ENCODE assay signal across 2 cellular contexts in the genomic region with DNA sequence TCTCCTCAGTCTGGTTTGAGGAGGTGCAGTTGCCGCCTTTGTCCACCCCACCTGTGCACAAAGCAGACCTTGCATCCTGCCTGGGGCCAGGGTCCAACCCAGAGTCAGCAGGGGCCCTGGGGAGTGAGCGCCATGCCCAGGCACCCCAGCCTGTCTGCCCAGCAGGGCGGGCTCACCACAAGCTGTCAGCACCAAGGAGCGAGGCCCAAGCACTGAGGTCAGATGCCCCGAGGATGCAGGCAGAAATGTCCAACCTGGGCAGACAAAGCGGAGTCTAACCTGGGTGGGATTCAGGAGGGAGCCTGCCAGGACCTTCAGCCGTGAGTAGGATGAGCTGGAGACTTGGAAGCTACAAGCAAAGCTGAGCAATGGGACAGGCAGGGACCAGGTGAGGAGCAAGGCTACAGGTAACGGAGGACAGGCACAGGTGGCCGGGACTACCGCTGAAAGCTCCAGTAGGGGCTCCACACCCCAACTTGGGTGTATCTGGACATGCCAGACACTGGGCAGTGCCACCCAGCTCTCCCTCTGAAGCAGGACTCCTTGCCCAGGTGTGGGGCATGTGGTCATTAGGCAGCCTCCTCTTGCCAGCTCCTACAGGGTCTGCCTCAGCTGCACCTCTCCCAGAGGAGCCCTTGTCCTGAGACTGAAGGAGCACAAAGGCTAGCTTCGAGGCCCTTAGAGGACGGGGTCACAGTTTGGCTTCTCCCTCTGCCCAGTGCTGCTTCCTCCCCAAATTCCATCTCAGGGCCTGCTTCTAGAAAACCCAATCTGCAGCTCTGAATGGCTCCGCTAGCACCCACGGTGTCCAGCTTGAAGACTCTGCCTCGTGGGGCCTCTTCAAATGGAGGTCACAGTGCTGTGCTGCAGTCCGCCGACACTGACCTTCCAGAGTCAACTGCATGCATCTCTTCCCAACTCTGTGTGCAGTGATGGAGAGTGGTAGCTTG.
TF ChIP-seq lines count a peak whose summit lies in the region.

No MANE protein-coding gene starts in this region.

TF ChIP-seq in IMR-90, 13 proteins besides CTCF, POLR2A, EP300 and RAD21:
- TF ChIP-seq RCOR1 (IDR thresholded peaks at IDR 0.05; ENCODE audit: insufficient replicate concordance, low read length) (no peak), MAZ (IDR thresholded peaks at IDR 0.05; ENCODE audit: borderline replicate concordance, low read depth, low read length) (no peak), FOS (IDR thresholded peaks at IDR 0.05; ENCODE audit: low read depth, low read length) (no peak)

TF ChIP-seq in H1, 55 proteins besides CTCF, POLR2A, EP300 and RAD21:
- no peak for TF ChIP-seq HDAC2 (IDR thresholded peaks at IDR 0.05; ENCODE audit: borderline replicate concordance in 1 of 2, low read depth in 2 of 2, low read length in 2 of 2)
- TF ChIP-seq CHD1 (IDR thresholded peaks at IDR 0.05; ENCODE audit: low read depth, low read length), result no peak
- TF ChIP-seq EZH2 (IDR thresholded peaks at IDR 0.05; ENCODE audit: low read depth, low read length, severe bottlenecking), result no peak
- TF ChIP-seq SIX5 (IDR thresholded peaks at IDR 0.05; ENCODE audit: low read depth, low read length), result no peak
